In genomic region chr17:19718041-19718612, GRCh38 we compare ENCODE assay signal across 17 cellular contexts. TPM values are rescaled to one million over a fixed set of nuclear protein-coding genes. Genes with fewer than 3 reads are reported as not detected.
"Had no signal": no experiment of that assay in that cellular context is flagged by ENCODE, and none has a peak within 500 bp of the region (broad histone marks: within the 10 kb centered on the region; RNA-seq: fewer than 3 reads in every experiment).

No MANE protein-coding gene starts in this region.

- H3K27ac ChIP-seq: psoas muscle, upper lobe of left lung had no signal

- H3K27ac Mint-ChIP-seq: activated CD8-positive, alpha-beta T cell treated with anti-CD3 and anti-CD28 coated beads, Interleukin-2, amount 10 ng/mL, durations not matched to agents 7 days and 5 days; activated naive CD4-positive, alpha-beta T cell treated with anti-CD3 and anti-CD28 coated beads for 36 hours; WTC11 had no signal

- H3K4me3 Mint-ChIP-seq: activated CD8-positive, alpha-beta T cell treated with anti-CD3 and anti-CD28 coated beads, Interleukin-2, amount 10 ng/mL, durations not matched to agents 7 days and 5 days; activated naive CD4-positive, alpha-beta T cell treated with anti-CD3 and anti-CD28 coated beads for 36 hours; naive thymus-derived CD4-positive, alpha-beta T cell; WTC11 had no signal

- H3K27me3 ChIP-seq: upper lobe of left lung had no signal

- DNase-seq: activated CD4-positive, alpha-beta T cell treated with anti-CD3 and anti-CD28 coated beads for 48 hours; activated CD8-positive, alpha-beta memory T cell treated with anti-CD3 and anti-CD28 coated beads, Interleukin-2, amount 50 U/mL, for 48 hours; activated CD8-positive, alpha-beta T cell treated with anti-CD3 and anti-CD28 coated beads, Interleukin-2, amount 10 ng/mL, durations not matched to agents 7 days and 5 days; activated naive CD4-positive, alpha-beta T cell treated with anti-CD3 and anti-CD28 coated beads for 36 hours; hippocampal formation; naive thymus-derived CD4-positive, alpha-beta T cell; occipital lobe; stimulated activated CD4-positive, alpha-beta T cell treated with anti-CD3 and anti-CD28 coated beads, Interleukin-2, amount 100 ng/mL, for 48 hours; stimulated activated naive CD4-positive, alpha-beta T cell treated with Interleukin-2 at 50 U/mL for 16 hours; upper lobe of left lung had no signal

- H3K36me3 Mint-ChIP-seq: naive thymus-derived CD4-positive, alpha-beta T cell; WTC11 had no signal

- FAIRE-seq: astrocyte had no signal

- H3K9me3 Mint-ChIP-seq: activated naive CD4-positive, alpha-beta T cell treated with anti-CD3 and anti-CD28 coated beads for 36 hours; WTC11 had no signal

- H3K36me3 ChIP-seq: upper lobe of left lung had no signal

- ATAC-seq: activated CD8-positive, alpha-beta T cell treated with anti-CD3 and anti-CD28 coated beads, Interleukin-2, amount 10 ng/mL, durations not matched to agents 7 days and 5 days; naive thymus-derived CD4-positive, alpha-beta T cell; psoas muscle; sciatic nerve had no signal

- H3K9me3 ChIP-seq: psoas muscle, upper lobe of left lung had no signal

- H3K4me3 ChIP-seq: lung, psoas muscle, upper lobe of left lung had no signal

RNA-seq across cellular contexts. Expression of gene SLC47A2, which starts 1.7 kb away (rescaled TPM):
- total RNA-seq: activated CD8-positive, alpha-beta T cell treated with anti-CD3 and anti-CD28 coated beads, Interleukin-2, amount 10 ng/mL, durations not matched to agents 7 days and 5 days; activated naive CD4-positive, alpha-beta T cell treated with anti-CD3 and anti-CD28 coated beads for 36 hours; astrocyte; mononuclear cell; naive thymus-derived CD4-positive, alpha-beta T cell; sciatic nerve; T-helper 1 cell treated with Interleukin-12 subunit alpha and Interleukin-12 subunit beta and Interleukin-4 antibody, amounts not matched to agents 30 ng/mL and 1 ng/mL, for 36 hours; WTC11 had no signal
- polyA plus RNA-seq: naive thymus-derived CD4-positive, alpha-beta T cell had no signal

RNA-seq across cellular contexts. Expression of gene ALDH3A1, which starts 30.0 kb away (rescaled TPM):
- total RNA-seq: activated CD8-positive, alpha-beta T cell treated with anti-CD3 and anti-CD28 coated beads, Interleukin-2, amount 10 ng/mL, durations not matched to agents 7 days and 5 days; activated naive CD4-positive, alpha-beta T cell treated with anti-CD3 and anti-CD28 coated beads for 36 hours; astrocyte; mononuclear cell; T-helper 1 cell treated with Interleukin-12 subunit alpha and Interleukin-12 subunit beta and Interleukin-4 antibody, amounts not matched to agents 30 ng/mL and 1 ng/mL, for 36 hours had no signal
- polyA plus RNA-seq: naive thymus-derived CD4-positive, alpha-beta T cell had no signal
